2 cellular contexts compared by ENCODE assay signal in genomic region chr1:19892628-19893168, GRCh38.
A peak's percentile ranks its signal among the peaks of the same experiment; 100 is the strongest.
TF ChIP-seq lines count a peak whose summit lies in the region.

No MANE protein-coding gene starts in this region.

TF ChIP-seq in SK-N-SH, 30 proteins besides CTCF, POLR2A, EP300 and RAD21:
- TF ChIP-seq MXI1 (IDR thresholded peaks at IDR 0.05; ENCODE audit: low read depth, low read length) (no peak), FOSL2 (IDR thresholded peaks at IDR 0.05; ENCODE audit: borderline replicate concordance, low read depth) (peak; percentile 28; the same call in 1 of the 2 replicates), JUND (IDR thresholded peaks at IDR 0.05) (no peak), CHD2 (IDR thresholded peaks at IDR 0.05; ENCODE audit: low read length, partially characterized antibody) (no peak), GABPA (IDR thresholded peaks at IDR 0.05; ENCODE audit: low read depth) (no peak), FOXM1 (IDR thresholded peaks at IDR 0.05; ENCODE audit: low read depth) (no peak), YY1 (IDR thresholded peaks at IDR 0.05; ENCODE audit: low read depth) (no peak)

TF ChIP-seq in SK-N-SH treated with all-trans-retinoic acid at 6 μM for 48 hours, 23 proteins besides CTCF, POLR2A, EP300 and RAD21:
- TF ChIP-seq ESRRG (CRISPR knock-in tag; IDR thresholded peaks at IDR 0.05) (no peak), ZFP30 (CRISPR knock-in tag; IDR thresholded peaks at IDR 0.05) (no peak), CSDC2 (CRISPR knock-in tag; IDR thresholded peaks at IDR 0.05) (no peak), PATZ1 (CRISPR knock-in tag; IDR thresholded peaks at IDR 0.05; ENCODE audit: borderline replicate concordance) (no peak), TSHZ2 (CRISPR knock-in tag; IDR thresholded peaks at IDR 0.05) (no peak), ARNTL (CRISPR knock-in tag; IDR thresholded peaks at IDR 0.05; ENCODE audit: borderline replicate concordance, low read depth) (no peak)
TF ChIP-seq in SK-N-SH treated with all-trans-retinoic acid at 6 μM for 48 hours: peak in this region for 0.
